In the genomic region with DNA sequence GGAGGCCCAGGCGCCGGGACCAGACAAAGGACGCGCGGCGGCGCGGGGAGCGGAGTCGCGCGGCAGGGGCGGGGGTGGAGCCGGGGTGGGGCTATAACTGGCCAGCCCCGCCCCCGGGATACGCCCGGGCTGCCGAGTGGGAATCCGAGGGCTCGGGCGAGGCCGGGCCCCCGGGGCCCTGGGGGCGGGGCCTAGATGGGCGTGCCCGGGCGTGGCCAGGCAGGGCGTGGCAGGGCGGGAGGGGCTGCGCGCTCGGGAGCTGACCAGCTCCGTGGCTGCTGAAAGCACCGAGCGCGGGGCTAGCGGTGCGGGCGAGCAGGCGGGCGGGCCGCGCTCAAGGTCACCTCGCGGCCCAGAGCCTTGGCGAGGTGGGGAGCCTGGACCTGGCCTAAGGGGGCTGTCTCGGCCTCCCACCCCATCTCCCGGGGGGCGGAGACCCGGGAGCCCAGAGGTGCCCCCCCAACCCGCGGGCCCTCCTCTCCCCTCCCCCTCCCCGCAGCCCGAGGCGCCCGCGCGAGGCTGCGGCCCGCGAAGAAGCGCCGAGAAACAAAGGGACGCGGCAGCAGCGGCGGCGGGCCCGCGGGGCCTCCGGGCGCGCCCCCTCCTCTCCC, we compare ENCODE assay signal across 1 cellular context.
TF ChIP-seq lines count a peak whose summit lies in the region.

No MANE protein-coding gene starts in this region.

TF ChIP-seq in HepG2, 621 proteins besides CTCF, POLR2A, EP300 and RAD21 (continues in another document):
- TF ChIP-seq MAZ (IDR thresholded peaks at IDR 0.05; ENCODE audit: borderline replicate concordance, low read depth, low read length) (peak; percentile 50; the same call in 1 of the 2 replicates), MAZ (CRISPR knock-in tag; IDR thresholded peaks at IDR 0.05; ENCODE audit: low read depth) (peak; percentile 54; the same call in 1 of the 2 replicates), FIP1L1 (IDR thresholded peaks at IDR 0.05; ENCODE audit: borderline replicate concordance, insufficient read depth, low read depth, low read length) (no peak), ZNF484 (CRISPR knock-in tag; IDR thresholded peaks at IDR 0.05; ENCODE audit: borderline replicate concordance, low read depth) (no peak), ZNF263 (CRISPR knock-in tag; IDR thresholded peaks at IDR 0.05) (no peak), HOXA3 (CRISPR knock-in tag; IDR thresholded peaks at IDR 0.05) (peak; percentile 26; the same call in 1 of the 2 replicates), ZSCAN22 (CRISPR knock-in tag; IDR thresholded peaks at IDR 0.05) (no peak), CBX1 (IDR thresholded peaks at IDR 0.05; ENCODE audit: low read depth) (no peak), ZNF709 (CRISPR knock-in tag; IDR thresholded peaks at IDR 0.05) (no peak), SAP130 (CRISPR knock-in tag; IDR thresholded peaks at IDR 0.05; ENCODE audit: low read depth) (peak; percentile 86), ZNF598 (CRISPR knock-in tag; IDR thresholded peaks at IDR 0.05; ENCODE audit: borderline replicate concordance) (no peak), JUN (CRISPR knock-in tag; IDR thresholded peaks at IDR 0.05) (no peak)
- TF ChIP-seq, protein P1, sequence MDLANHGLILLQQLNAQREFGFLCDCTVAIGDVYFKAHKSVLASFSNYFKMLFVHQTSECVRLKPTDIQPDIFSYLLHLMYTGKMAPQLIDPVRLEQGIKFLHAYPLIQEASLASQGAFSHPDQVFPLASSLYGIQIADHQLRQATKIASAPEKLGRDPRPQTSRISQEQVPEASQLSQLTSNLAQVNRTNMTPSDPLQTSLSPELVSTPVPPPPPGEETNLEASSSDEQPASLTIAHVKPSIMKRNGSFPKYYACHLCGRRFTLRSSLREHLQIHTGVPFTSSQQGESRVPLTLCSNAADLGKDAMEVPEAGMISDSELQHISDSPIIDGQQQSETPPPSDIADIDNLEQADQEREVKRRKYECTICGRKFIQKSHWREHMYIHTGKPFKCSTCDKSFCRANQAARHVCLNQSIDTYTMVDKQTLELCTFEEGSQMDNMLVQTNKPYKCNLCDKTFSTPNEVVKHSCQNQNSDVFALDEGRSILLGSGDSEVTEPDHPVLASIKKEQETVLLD (CRISPR knock-in tag; IDR thresholded peaks at IDR 0.05; ENCODE audit: low read depth), result no peak
- TF ChIP-seq, protein P2, sequence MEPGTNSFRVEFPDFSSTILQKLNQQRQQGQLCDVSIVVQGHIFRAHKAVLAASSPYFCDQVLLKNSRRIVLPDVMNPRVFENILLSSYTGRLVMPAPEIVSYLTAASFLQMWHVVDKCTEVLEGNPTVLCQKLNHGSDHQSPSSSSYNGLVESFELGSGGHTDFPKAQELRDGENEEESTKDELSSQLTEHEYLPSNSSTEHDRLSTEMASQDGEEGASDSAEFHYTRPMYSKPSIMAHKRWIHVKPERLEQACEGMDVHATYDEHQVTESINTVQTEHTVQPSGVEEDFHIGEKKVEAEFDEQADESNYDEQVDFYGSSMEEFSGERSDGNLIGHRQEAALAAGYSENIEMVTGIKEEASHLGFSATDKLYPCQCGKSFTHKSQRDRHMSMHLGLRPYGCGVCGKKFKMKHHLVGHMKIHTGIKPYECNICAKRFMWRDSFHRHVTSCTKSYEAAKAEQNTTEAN (CRISPR knock-in tag; conservative IDR thresholded peaks at IDR 0.05), result 0 out of 2 replicates have a peak, but pooled peaks have one; percentile 55
- TF ChIP-seq, protein P3, sequence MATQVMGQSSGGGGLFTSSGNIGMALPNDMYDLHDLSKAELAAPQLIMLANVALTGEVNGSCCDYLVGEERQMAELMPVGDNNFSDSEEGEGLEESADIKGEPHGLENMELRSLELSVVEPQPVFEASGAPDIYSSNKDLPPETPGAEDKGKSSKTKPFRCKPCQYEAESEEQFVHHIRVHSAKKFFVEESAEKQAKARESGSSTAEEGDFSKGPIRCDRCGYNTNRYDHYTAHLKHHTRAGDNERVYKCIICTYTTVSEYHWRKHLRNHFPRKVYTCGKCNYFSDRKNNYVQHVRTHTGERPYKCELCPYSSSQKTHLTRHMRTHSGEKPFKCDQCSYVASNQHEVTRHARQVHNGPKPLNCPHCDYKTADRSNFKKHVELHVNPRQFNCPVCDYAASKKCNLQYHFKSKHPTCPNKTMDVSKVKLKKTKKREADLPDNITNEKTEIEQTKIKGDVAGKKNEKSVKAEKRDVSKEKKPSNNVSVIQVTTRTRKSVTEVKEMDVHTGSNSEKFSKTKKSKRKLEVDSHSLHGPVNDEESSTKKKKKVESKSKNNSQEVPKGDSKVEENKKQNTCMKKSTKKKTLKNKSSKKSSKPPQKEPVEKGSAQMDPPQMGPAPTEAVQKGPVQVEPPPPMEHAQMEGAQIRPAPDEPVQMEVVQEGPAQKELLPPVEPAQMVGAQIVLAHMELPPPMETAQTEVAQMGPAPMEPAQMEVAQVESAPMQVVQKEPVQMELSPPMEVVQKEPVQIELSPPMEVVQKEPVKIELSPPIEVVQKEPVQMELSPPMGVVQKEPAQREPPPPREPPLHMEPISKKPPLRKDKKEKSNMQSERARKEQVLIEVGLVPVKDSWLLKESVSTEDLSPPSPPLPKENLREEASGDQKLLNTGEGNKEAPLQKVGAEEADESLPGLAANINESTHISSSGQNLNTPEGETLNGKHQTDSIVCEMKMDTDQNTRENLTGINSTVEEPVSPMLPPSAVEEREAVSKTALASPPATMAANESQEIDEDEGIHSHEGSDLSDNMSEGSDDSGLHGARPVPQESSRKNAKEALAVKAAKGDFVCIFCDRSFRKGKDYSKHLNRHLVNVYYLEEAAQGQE (IDR thresholded peaks at IDR 0.05; ENCODE audit: borderline replicate concordance in 1 of 2, low read depth in 1 of 2, low read length in 2 of 2), result peak; percentile 87 to 94
- TF ChIP-seq, protein P4, sequence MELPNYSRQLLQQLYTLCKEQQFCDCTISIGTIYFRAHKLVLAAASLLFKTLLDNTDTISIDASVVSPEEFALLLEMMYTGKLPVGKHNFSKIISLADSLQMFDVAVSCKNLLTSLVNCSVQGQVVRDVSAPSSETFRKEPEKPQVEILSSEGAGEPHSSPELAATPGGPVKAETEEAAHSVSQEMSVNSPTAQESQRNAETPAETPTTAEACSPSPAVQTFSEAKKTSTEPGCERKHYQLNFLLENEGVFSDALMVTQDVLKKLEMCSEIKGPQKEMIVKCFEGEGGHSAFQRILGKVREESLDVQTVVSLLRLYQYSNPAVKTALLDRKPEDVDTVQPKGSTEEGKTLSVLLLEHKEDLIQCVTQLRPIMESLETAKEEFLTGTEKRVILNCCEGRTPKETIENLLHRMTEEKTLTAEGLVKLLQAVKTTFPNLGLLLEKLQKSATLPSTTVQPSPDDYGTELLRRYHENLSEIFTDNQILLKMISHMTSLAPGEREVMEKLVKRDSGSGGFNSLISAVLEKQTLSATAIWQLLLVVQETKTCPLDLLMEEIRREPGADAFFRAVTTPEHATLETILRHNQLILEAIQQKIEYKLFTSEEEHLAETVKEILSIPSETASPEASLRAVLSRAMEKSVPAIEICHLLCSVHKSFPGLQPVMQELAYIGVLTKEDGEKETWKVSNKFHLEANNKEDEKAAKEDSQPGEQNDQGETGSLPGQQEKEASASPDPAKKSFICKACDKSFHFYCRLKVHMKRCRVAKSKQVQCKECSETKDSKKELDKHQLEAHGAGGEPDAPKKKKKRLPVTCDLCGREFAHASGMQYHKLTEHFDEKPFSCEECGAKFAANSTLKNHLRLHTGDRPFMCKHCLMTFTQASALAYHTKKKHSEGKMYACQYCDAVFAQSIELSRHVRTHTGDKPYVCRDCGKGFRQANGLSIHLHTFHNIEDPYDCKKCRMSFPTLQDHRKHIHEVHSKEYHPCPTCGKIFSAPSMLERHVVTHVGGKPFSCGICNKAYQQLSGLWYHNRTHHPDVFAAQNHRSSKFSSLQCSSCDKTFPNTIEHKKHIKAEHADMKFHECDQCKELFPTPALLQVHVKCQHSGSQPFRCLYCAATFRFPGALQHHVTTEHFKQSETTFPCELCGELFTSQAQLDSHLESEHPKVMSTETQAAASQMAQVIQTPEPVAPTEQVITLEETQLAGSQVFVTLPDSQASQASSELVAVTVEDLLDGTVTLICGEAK (IDR thresholded peaks at IDR 0.05), result no peak
- TF ChIP-seq, protein P4 (CRISPR knock-in tag; IDR thresholded peaks at IDR 0.05), result no peak
- TF ChIP-seq, protein P5, sequence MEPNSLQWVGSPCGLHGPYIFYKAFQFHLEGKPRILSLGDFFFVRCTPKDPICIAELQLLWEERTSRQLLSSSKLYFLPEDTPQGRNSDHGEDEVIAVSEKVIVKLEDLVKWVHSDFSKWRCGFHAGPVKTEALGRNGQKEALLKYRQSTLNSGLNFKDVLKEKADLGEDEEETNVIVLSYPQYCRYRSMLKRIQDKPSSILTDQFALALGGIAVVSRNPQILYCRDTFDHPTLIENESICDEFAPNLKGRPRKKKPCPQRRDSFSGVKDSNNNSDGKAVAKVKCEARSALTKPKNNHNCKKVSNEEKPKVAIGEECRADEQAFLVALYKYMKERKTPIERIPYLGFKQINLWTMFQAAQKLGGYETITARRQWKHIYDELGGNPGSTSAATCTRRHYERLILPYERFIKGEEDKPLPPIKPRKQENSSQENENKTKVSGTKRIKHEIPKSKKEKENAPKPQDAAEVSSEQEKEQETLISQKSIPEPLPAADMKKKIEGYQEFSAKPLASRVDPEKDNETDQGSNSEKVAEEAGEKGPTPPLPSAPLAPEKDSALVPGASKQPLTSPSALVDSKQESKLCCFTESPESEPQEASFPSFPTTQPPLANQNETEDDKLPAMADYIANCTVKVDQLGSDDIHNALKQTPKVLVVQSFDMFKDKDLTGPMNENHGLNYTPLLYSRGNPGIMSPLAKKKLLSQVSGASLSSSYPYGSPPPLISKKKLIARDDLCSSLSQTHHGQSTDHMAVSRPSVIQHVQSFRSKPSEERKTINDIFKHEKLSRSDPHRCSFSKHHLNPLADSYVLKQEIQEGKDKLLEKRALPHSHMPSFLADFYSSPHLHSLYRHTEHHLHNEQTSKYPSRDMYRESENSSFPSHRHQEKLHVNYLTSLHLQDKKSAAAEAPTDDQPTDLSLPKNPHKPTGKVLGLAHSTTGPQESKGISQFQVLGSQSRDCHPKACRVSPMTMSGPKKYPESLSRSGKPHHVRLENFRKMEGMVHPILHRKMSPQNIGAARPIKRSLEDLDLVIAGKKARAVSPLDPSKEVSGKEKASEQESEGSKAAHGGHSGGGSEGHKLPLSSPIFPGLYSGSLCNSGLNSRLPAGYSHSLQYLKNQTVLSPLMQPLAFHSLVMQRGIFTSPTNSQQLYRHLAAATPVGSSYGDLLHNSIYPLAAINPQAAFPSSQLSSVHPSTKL (CRISPR knock-in tag; IDR thresholded peaks at IDR 0.05), result 0 out of 2 replicates have a peak, but pooled peaks have one; percentile 23
- TF ChIP-seq, protein P6, sequence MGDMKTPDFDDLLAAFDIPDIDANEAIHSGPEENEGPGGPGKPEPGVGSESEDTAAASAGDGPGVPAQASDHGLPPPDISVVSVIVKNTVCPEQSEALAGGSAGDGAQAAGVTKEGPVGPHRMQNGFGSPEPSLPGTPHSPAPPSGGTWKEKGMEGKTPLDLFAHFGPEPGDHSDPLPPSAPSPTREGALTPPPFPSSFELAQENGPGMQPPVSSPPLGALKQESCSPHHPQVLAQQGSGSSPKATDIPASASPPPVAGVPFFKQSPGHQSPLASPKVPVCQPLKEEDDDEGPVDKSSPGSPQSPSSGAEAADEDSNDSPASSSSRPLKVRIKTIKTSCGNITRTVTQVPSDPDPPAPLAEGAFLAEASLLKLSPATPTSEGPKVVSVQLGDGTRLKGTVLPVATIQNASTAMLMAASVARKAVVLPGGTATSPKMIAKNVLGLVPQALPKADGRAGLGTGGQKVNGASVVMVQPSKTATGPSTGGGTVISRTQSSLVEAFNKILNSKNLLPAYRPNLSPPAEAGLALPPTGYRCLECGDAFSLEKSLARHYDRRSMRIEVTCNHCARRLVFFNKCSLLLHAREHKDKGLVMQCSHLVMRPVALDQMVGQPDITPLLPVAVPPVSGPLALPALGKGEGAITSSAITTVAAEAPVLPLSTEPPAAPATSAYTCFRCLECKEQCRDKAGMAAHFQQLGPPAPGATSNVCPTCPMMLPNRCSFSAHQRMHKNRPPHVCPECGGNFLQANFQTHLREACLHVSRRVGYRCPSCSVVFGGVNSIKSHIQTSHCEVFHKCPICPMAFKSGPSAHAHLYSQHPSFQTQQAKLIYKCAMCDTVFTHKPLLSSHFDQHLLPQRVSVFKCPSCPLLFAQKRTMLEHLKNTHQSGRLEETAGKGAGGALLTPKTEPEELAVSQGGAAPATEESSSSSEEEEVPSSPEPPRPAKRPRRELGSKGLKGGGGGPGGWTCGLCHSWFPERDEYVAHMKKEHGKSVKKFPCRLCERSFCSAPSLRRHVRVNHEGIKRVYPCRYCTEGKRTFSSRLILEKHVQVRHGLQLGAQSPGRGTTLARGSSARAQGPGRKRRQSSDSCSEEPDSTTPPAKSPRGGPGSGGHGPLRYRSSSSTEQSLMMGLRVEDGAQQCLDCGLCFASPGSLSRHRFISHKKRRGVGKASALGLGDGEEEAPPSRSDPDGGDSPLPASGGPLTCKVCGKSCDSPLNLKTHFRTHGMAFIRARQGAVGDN (CRISPR knock-in tag; IDR thresholded peaks at IDR 0.05), result peak; percentile 44
- TF ChIP-seq, protein P7, sequence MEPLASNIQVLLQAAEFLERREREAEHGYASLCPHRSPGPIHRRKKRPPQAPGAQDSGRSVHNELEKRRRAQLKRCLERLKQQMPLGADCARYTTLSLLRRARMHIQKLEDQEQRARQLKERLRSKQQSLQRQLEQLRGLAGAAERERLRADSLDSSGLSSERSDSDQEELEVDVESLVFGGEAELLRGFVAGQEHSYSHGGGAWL (CRISPR knock-in tag; IDR thresholded peaks at IDR 0.05), result 0 out of 2 replicates have a peak, but pooled peaks have one; percentile 51
